In the genomic region with DNA sequence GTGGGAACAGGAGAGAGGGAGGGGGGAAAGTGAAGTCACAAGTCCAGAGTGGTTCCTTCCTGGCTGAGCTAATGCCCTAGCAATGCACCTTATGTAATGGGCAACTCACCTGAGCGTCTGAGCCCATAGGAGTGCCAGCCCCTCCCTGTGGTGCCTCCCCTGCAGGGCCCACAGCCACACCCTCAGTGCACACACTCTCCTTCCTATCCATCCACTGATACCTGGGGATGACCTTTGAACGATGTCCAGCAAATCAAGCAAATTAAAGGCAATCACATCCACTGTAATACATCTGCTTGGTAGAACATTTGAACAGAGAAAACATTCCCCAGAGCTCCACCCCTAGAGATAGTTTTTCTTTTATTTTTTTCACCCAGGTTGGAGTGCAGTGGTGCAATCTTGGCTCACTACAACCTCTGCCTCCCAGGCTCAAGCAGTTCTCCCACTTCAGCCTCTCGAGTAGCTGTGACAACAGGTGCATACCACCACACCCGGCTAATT, we compare ENCODE assay signal across 11 cellular contexts. TPM values are rescaled to one million over a fixed set of nuclear protein-coding genes. Genes with fewer than 3 reads are reported as not detected.
DNase-seq lines count a peak whose midpoint lies in the region; ATAC-seq lines count a peak whose summit lies in the region.
"Had no signal": no experiment of that assay in that cellular context is flagged by ENCODE, and none has a peak within 500 bp of the region (broad histone marks: within the 10 kb centered on the region; RNA-seq: fewer than 3 reads in every experiment).

No MANE protein-coding gene starts in this region.

- no peaks in the 10 kb centered on the region for H3K36me3 ChIP-seq in duodenal mucosa (ENCODE audit: control insufficient read depth in 1 of 2, insufficient read depth in 2 of 2, low read length in 2 of 2)
- H3K36me3 ChIP-seq in trophoblast cell (ENCODE audit: control insufficient read depth in 1 of 2, insufficient read depth in 2 of 2, low read length in 2 of 2) = no peaks in the 10 kb centered on the region
- H3K36me3 ChIP-seq: adrenal gland had no signal

- H3K18ac ChIP-seq in trophoblast cell (ENCODE audit: low read length) = no peak overlapping the region

- no peaks in the 10 kb centered on the region for H3K79me2 ChIP-seq in trophoblast cell (ENCODE audit: control insufficient read depth, insufficient read depth, low read length, poor library complexity)

- no peak overlapping the region for H2BK12ac ChIP-seq in trophoblast cell (ENCODE audit: low read length)

- H3K4me3 ChIP-seq in duodenal mucosa (ENCODE audit: low read depth in 1 of 2, low read length in 2 of 2) (no peak overlapping the region), trophoblast cell (ENCODE audit: low read depth, low read length) (no peak overlapping the region)
- H3K4me3 ChIP-seq: adrenal gland had no signal

- no peak overlapping the region for H4K12ac ChIP-seq in trophoblast cell (ENCODE audit: low read depth, low read length)

- ATAC-seq in GM18520 (IDR thresholded peaks at IDR 0.05; ENCODE audit: unreplicated experiment) = no peak
- no peak for ATAC-seq in GM21423 (IDR thresholded peaks at IDR 0.05; ENCODE audit: unreplicated experiment)

- H2AFZ ChIP-seq in trophoblast cell (ENCODE audit: insufficient read depth, low read length, poor library complexity) = no peak overlapping the region

- peak overlapping the region; percentile 77 for H3K27ac ChIP-seq in duodenal mucosa (ENCODE audit: low read depth, low read length)
- no peak overlapping the region for H3K27ac ChIP-seq in trophoblast cell (ENCODE audit: low read depth, low read length)

- no peak overlapping the region for H3K4ac ChIP-seq in trophoblast cell (ENCODE audit: low read depth, low read length)

- WGBS in trophoblast cell (ENCODE audit: extremely low coverage, insufficient coverage, insufficient read length) = no CpG with 5 or more reads among the region's 4 CpGs

- H3K9ac ChIP-seq in duodenal mucosa (ENCODE audit: low read depth in 1 of 2, low read length in 2 of 2) = no peak overlapping the region
- H3K9ac ChIP-seq in trophoblast cell (ENCODE audit: low read length) = no peak overlapping the region

- H3K79me1 ChIP-seq in trophoblast cell (ENCODE audit: low read length) = peaks cover 19% of the 10 kb centered on the region

- no peak overlapping the region for H2AK5ac ChIP-seq in trophoblast cell (ENCODE audit: low read length)

- no peak overlapping the region for H4K91ac ChIP-seq in trophoblast cell (ENCODE audit: low read depth, low read length)

- H3K14ac ChIP-seq in trophoblast cell (ENCODE audit: low read length) = no peak overlapping the region

- peaks cover 65 to 72% of the 10 kb centered on the region in 2 donors for H3K4me1 ChIP-seq in duodenal mucosa (ENCODE audit: control insufficient read depth in 1 of 2, insufficient read depth in 2 of 2, low read length in 2 of 2)
- H3K4me1 ChIP-seq in trophoblast cell (ENCODE audit: control insufficient read depth in 1 of 2, insufficient read depth in 2 of 2, low read length in 2 of 2) = peaks cover 30 to 33% of the 10 kb centered on the region in 2 experiments

- H3K4me2 ChIP-seq in trophoblast cell (ENCODE audit: low read length) = no peak overlapping the region

- H3K23ac ChIP-seq in trophoblast cell (ENCODE audit: low read length) = no peak overlapping the region

- H2BK120ac ChIP-seq in trophoblast cell (ENCODE audit: insufficient read depth, low read length, poor library complexity) = no peak overlapping the region

- no peaks in the 10 kb centered on the region for H3K9me3 ChIP-seq in duodenal mucosa (ENCODE audit: control insufficient read depth in 1 of 2, low read length in 2 of 2)
- peaks cover 2% of the 10 kb centered on the region for H3K9me3 ChIP-seq in trophoblast cell (ENCODE audit: insufficient read depth, low read depth, low read length)
- H3K9me3 ChIP-seq: adrenal gland had no signal

- peak overlapping the region; percentile 17 for H4K8ac ChIP-seq in trophoblast cell (ENCODE audit: low read depth, low read length)

- H3K27me3 ChIP-seq in duodenal mucosa (ENCODE audit: control insufficient read depth in 1 of 2, insufficient read depth in 2 of 2, low read length in 2 of 2) (no peaks in the 10 kb centered on the region), trophoblast cell (ENCODE audit: insufficient read depth, low read length) (no peaks in the 10 kb centered on the region)
- H3K27me3 ChIP-seq: adrenal gland had no signal

- DNase-seq in DMS153 (lab: John Stamatoyannopoulos, UW) = peak; percentile 18
- no peak for DNase-seq in DMS153 treated with DMSO at 0.1 percent for 48 hours (lab: John Stamatoyannopoulos, UW; ENCODE audit: unreplicated experiment)
- peak; percentile 91 for DNase-seq in NCI-H146 treated with DMSO at 0.1 percent for 48 hours (lab: John Stamatoyannopoulos, UW; ENCODE audit: unreplicated experiment)
- peak; percentile 71 to 75 for DNase-seq in trophoblast cell
- DNase-seq in NCI-H1436 (lab: John Stamatoyannopoulos, UW) = no peak
- DNase-seq: 8988T, adrenal gland, immature natural killer cell had no signal

- H2BK5ac ChIP-seq in trophoblast cell (ENCODE audit: low read depth, low read length, poor library complexity) = no peak overlapping the region

RNA-seq across cellular contexts. Expression of a gene that starts 19.6 kb away (rescaled TPM):
- 24.5 and 30.8 TPM in 2 replicates for polyA plus RNA-seq in trophoblast cell (2013)

Comparison
In these comparisons a context has a peak if more than half of its experiments do, and no peak if none do; other contexts are left out.
1. DNase-seq: peak in DMS153 (single experiment), NCI-H146 treated with DMSO at 0.1 percent for 48 hours (single experiment) and trophoblast cell (2 of 2); none in DMS153 treated with DMSO at 0.1 percent for 48 hours (single experiment) and NCI-H1436 (single experiment).